In genomic region chr19:55605637-55606470, GRCh38 we compare ENCODE assay signal across 8 cellular contexts. TPM values are rescaled to one million over a fixed set of nuclear protein-coding genes. Genes with fewer than 3 reads are reported as not detected.
DNase-seq lines count a peak whose midpoint lies in the region; ATAC-seq and TF ChIP-seq lines count a peak whose summit lies in the region.

ZNF865 (plus strand) TSS chr19:55605647; CDS start chr19:55613619, 7,972 bp downstream.

- 2% methylated on average over 16 of the region's 44 CpGs for WGBS in hepatocyte (ENCODE audit: low lambda C conversion rate, missing lambda C conversion rate)

- H2AFZ ChIP-seq in HCT116 (ENCODE audit: low read depth, low read length, poor library complexity, severe bottlenecking) (no peak within 1 kb of the TSS), hepatocyte (peak within 1 kb of the TSS; percentile 80)

- POLR2A ChIA-PET in HCT116 (lab: Charles Lee) = interaction anchor here (0.8 to 1.6 kb wide), 6 partner anchors 14 to 198 kb away, joined by 3 to 10 read pairs (median 4); partner anchors contain the start of genes UBE2S, ZNF628 and ZNF784

- TF ChIP-seq RAD21 in HCT116 (IDR thresholded peaks at IDR 0.05; ENCODE audit: low read depth) = peak; percentile 87

- RAD21 ChIA-PET in HCT116 (lab: Charles Lee; ENCODE audit: low non-redundant PET in 1 of 2, low total read pairs in 2 of 2, uncharacterized antibody in 2 of 2, unreplicated experiment in 2 of 2) = interaction anchor here in 1 of 2 experiments (1.0 kb wide), 1 partner anchor 88 kb away, joined by 4 read pairs; no protein-coding TSS in a partner anchor

- peak within 1 kb of the TSS; percentile 95 for H3K4me3 ChIP-seq in DOHH2 (ENCODE audit: low read length)
- H3K4me3 ChIP-seq in HCT116 (replicated peaks in 1 of 2; ENCODE audit: low read depth in 1 of 2, low read length in 2 of 2) = peak within 1 kb of the TSS; percentile 89 to 93
- H3K4me3 ChIP-seq in hepatocyte = peak within 1 kb of the TSS; percentile 96

- TF ChIP-seq POLR2A in HCT116 (IDR thresholded peaks at IDR 0.05; ENCODE audit: borderline replicate concordance, extremely low read depth, insufficient read depth, insufficient read length) = no peak

- H3K27me3 ChIP-seq in DOHH2 (ENCODE audit: control insufficient read depth, low read length) (no peaks in the 10 kb centered on the region), HCT116 (ENCODE audit: insufficient read depth, low read length) (no peaks in the 10 kb centered on the region), hepatocyte (no peaks in the 10 kb centered on the region)

- H3K9me3 ChIP-seq in DOHH2 (ENCODE audit: control insufficient read depth, insufficient read depth, low read length) (no peaks in the 10 kb centered on the region), HCT116 (ENCODE audit: control insufficient read depth in 1 of 2, insufficient read depth in 1 of 2, low read depth in 1 of 2, low read length in 2 of 2) (no peaks in the 10 kb centered on the region), hepatocyte (ENCODE audit: low read depth) (no peaks in the 10 kb centered on the region)

- BruUV-seq in HCT116 (replicated peaks; lab: Mats Ljungman, UMichigan) = no TSS peak

- peak; percentile 62 for ATAC-seq in HCT116
- ATAC-seq in HG02623 (IDR thresholded peaks at IDR 0.05; ENCODE audit: unreplicated experiment) = no peak

- peaks cover 42% of the 10 kb centered on the region for H3K36me3 ChIP-seq in DOHH2 (ENCODE audit: control insufficient read depth, low read length)
- H3K36me3 ChIP-seq in HCT116 (ENCODE audit: control insufficient read depth in 1 of 2, insufficient read depth in 2 of 2, low read length in 2 of 2) = peaks cover 5 to 21% of the 10 kb centered on the region in 2 experiments; a peak in 2 of 4 replicates
- no peaks in the 10 kb centered on the region for H3K36me3 ChIP-seq in hepatocyte (replicated peaks; ENCODE audit: insufficient read depth, low read depth)

- H3K4me2 ChIP-seq in DOHH2 (ENCODE audit: low read length) = peak within 1 kb of the TSS; percentile 99
- peak within 1 kb of the TSS; percentile 86 for H3K4me2 ChIP-seq in HCT116 (ENCODE audit: low read length)
- peak within 1 kb of the TSS; percentile 86 for H3K4me2 ChIP-seq in hepatocyte

- H3K79me2 ChIP-seq in DOHH2 (ENCODE audit: control insufficient read depth, low read length) (peaks cover 52% of the 10 kb centered on the region), HCT116 (ENCODE audit: insufficient read depth, low read length) (peaks cover 46% of the 10 kb centered on the region), hepatocyte (peaks cover 51% of the 10 kb centered on the region)

- H3K4me1 ChIP-seq in DOHH2 (ENCODE audit: control insufficient read depth, low read length) = peaks cover 43% of the 10 kb centered on the region
- H3K4me1 ChIP-seq in HCT116 (ENCODE audit: control insufficient read depth in 1 of 2, insufficient read depth in 2 of 2, low read length in 2 of 2) = peaks cover 26 to 41% of the 10 kb centered on the region in 2 experiments
- H3K4me1 ChIP-seq in hepatocyte (ENCODE audit: insufficient read depth) = peaks cover 17% of the 10 kb centered on the region

- H3K9me2 ChIP-seq in DOHH2 (replicated peaks; ENCODE audit: control insufficient read depth, low read length) (no peaks in the 10 kb centered on the region), HCT116 (ENCODE audit: insufficient read depth) (no peaks in the 10 kb centered on the region), hepatocyte (replicated peaks; ENCODE audit: insufficient read depth) (no peaks in the 10 kb centered on the region)

- intact Hi-C loops in HCT116 (cut with micrococcal nuclease) = loop anchor here (1.0 kb wide), 1 partner anchor 89 kb away; no protein-coding TSS in a partner anchor
- intact Hi-C loops in T-helper 2 cell treated with Interferon-gamma antibody and Interleukin-4, amounts not matched to agents 100 ng/mL and 5 ng/mL, for 36 hours (cut with micrococcal nuclease) = loop anchor here (1.0 to 10.0 kb wide), 5 partner anchors 18 to 709 kb away; partner anchors contain the start of genes ZNF784 and ZSCAN5A

- H3K9ac ChIP-seq in HCT116 (ENCODE audit: low read length) = peak within 1 kb of the TSS; percentile 92

- CTCF ChIA-PET in HCT116 (lab: Charles Lee) = interaction anchor here (0.8 to 1.9 kb wide), 17 partner anchors 12 to 932 kb away, joined by 3 to 12 read pairs (median 4); partner anchors contain the start of genes U2AF2 and ZNF784

- H3K27ac ChIP-seq in DOHH2 (ENCODE audit: low read depth, low read length) (peak within 1 kb of the TSS; percentile 99), HCT116 (ENCODE audit: low read depth, low read length) (peak within 1 kb of the TSS; percentile 98), hepatocyte (peak within 1 kb of the TSS; percentile 95)

- peak; percentile 86 for TF ChIP-seq CTCF in DOHH2 (IDR thresholded peaks at IDR 0.05; ENCODE audit: low read depth, low read length, poor library complexity, severe bottlenecking)
- TF ChIP-seq CTCF in HCT116 (IDR thresholded peaks at IDR 0.05 in 2 of 3, conservative IDR thresholded peaks at IDR 0.05 in 1 of 3; ENCODE audit: borderline replicate concordance in 1 of 3, insufficient read depth in 1 of 3, low read depth in 2 of 3, low read length in 2 of 3) = peak in 2 of 3 experiments; percentile 76 to 77; a peak in 5 of 6 replicates
- peak; percentile 84 for TF ChIP-seq CTCF in hepatocyte (IDR thresholded peaks at IDR 0.05; ENCODE audit: poor library complexity)

- peaks cover 22% of the 10 kb centered on the region for H3F3A ChIP-seq in DOHH2 (ENCODE audit: control insufficient read depth, insufficient read depth)

- H4K20me1 ChIP-seq in DOHH2 (ENCODE audit: control insufficient read depth, insufficient read depth, low read depth, low read length) (peaks cover 11% of the 10 kb centered on the region; the same call in 1 of the 2 replicates), HCT116 (ENCODE audit: insufficient read depth) (no peaks in the 10 kb centered on the region), hepatocyte (ENCODE audit: insufficient read depth, poor library complexity, severe bottlenecking) (peaks cover 6% of the 10 kb centered on the region)

- peak; percentile 69 for DNase-seq in HCT116 (ENCODE audit: low read depth, low spot score)
- peak; percentile 88 for DNase-seq in NCI-H146 (lab: John Stamatoyannopoulos, UW)
- DNase-seq in astrocyte of the hippocampus (ENCODE audit: low read depth, low spot score) = peak; percentile 92
- DNase-seq in hepatocyte (ENCODE audit: low spot score) = peak; percentile 94
- DNase-seq in renal cortical epithelial cell (ENCODE audit: low read depth) = peak; percentile 76

TF ChIP-seq in HCT116, 20 proteins besides CTCF, POLR2A, EP300 and RAD21:
- peak; percentile 41; the same call in 1 of the 2 replicates for TF ChIP-seq ZFX (IDR thresholded peaks at IDR 0.05)
- TF ChIP-seq CEBPB (IDR thresholded peaks at IDR 0.05; ENCODE audit: low read depth) = no peak
- TF ChIP-seq TCF7L2 (IDR thresholded peaks at IDR 0.05; ENCODE audit: borderline replicate concordance, extremely low read depth, insufficient read depth, insufficient read length) = no peak

RNA-seq across cellular contexts. Expression of gene ZNF865, which starts in this region (rescaled TPM):
- 16.2 TPM for total RNA-seq in HCT116 (2021; ENCODE audit: unreplicated experiment)
- 9.4 and 10.7 TPM in 2 replicates for polyA plus RNA-seq in HCT116 (2012)
- 12.3 and 13.2 TPM in 2 replicates for total RNA-seq in T-helper 2 cell treated with Interferon-gamma antibody and Interleukin-4, amounts not matched to agents 100 ng/mL and 5 ng/mL, for 36 hours
- total RNA-seq in hepatocyte = 3.0 and 3.1 TPM in 2 replicates
- 1.7 and 2.2 TPM in 2 replicates for polyA plus RNA-seq in hepatocyte
- 1.0 and 5.8 TPM in 2 replicates for total RNA-seq in renal cortical epithelial cell
